10 cellular contexts compared by ENCODE assay signal in the genomic region with DNA sequence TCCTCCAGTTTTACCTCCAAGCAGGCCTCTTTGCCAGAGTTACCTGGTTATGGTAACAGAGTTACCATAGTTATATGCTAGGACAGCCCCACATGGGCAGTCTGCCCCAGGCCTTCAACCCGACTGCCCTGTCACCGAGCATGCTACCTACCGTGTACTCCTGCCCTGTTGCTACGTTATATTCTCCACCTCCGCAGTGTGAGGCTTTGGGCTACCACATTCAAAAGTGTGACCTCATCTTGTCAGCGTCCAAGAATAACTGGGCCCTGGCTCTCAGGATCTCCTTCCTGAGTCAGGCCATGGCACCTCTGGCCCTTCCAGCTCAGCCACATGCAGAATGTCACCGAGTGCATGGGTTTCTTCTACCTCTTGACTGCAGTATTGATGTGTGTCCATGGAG. TPM values are rescaled to one million over a fixed set of nuclear protein-coding genes. Genes with fewer than 3 reads are reported as not detected.
A peak's percentile ranks its signal among the peaks of the same experiment; 100 is the strongest.
DNase-seq lines count a peak whose midpoint lies in the region; ATAC-seq and TF ChIP-seq lines count a peak whose summit lies in the region.
"Had no signal": no experiment of that assay in that cellular context is flagged by ENCODE, and none has a peak within 500 bp of the region (broad histone marks: within the 10 kb centered on the region; RNA-seq: fewer than 3 reads in every experiment).

No MANE protein-coding gene starts in this region.

- peak in 1 of 2 donors; percentile 34 for DNase-seq in breast epithelium (ENCODE audit: low spot score in 2 of 2)
- DNase-seq in mammary epithelial cell: no peak
- DNase-seq in natural killer cell treated with Interleukin-12 subunit alpha and Interleukin-12 subunit beta and Interleukin-15 and Interleukin-18, amount 100 ng/mL, for 72 hours (ENCODE audit: low spot score): no peak
- no peak for DNase-seq in NCI-H510A (lab: John Stamatoyannopoulos, UW)
- DNase-seq: KBM-7; NK-92 treated with Interleukin-12 subunit alpha and Interleukin-12 subunit beta, amount 100 ng/mL, for 24 hours had no signal

- in situ Hi-C loops in mammary epithelial cell (cut with MboI; ENCODE audit: low sequenced_read_pairs in 2 of 2): no loop called here

- H3K36me3 ChIP-seq in breast epithelium: no peaks in the 10 kb centered on the region
- no peaks in the 10 kb centered on the region for H3K36me3 ChIP-seq in mammary epithelial cell (ENCODE audit: insufficient read depth, low read length)
- no peaks in the 10 kb centered on the region for H3K36me3 ChIP-seq in gastroesophageal sphincter

- TF ChIP-seq CTCF in breast epithelium (IDR thresholded peaks at IDR 0.05): no peak
- TF ChIP-seq CTCF in mammary epithelial cell (conservative IDR thresholded peaks at IDR 0.05 in 1 of 2, IDR thresholded peaks at IDR 0.05 in 1 of 2; ENCODE audit: extremely low read depth in 1 of 2, insufficient read depth in 1 of 2, low read depth in 1 of 2, low read length in 2 of 2): no peak
- no peak for TF ChIP-seq CTCF in gastroesophageal sphincter (IDR thresholded peaks at IDR 0.05)

- no peak overlapping the region for H2AFZ ChIP-seq in mammary epithelial cell (ENCODE audit: low read depth, low read length)

- CTCF ChIA-PET in mammary epithelial cell (lab: Charles Lee; ENCODE audit: low non-redundant PET): no interaction called here

- no peaks in the 10 kb centered on the region for H3K36me3 Mint-ChIP-seq in natural killer cell treated with Interleukin-12 subunit alpha and Interleukin-12 subunit beta and Interleukin-15 and Interleukin-18, amount 100 ng/mL, for 72 hours

- peak overlapping the region; percentile 64 to 67 for H3K27ac Mint-ChIP-seq in natural killer cell treated with Interleukin-12 subunit alpha and Interleukin-12 subunit beta and Interleukin-15 and Interleukin-18, amount 100 ng/mL, for 72 hours

- no peaks in the 10 kb centered on the region for H3K27me3 Mint-ChIP-seq in natural killer cell treated with Interleukin-12 subunit alpha and Interleukin-12 subunit beta and Interleukin-15 and Interleukin-18, amount 100 ng/mL, for 72 hours

- H3K4me1 Mint-ChIP-seq in natural killer cell treated with Interleukin-12 subunit alpha and Interleukin-12 subunit beta and Interleukin-15 and Interleukin-18, amount 100 ng/mL, for 72 hours (ENCODE audit: low read depth in 2 of 2): peaks cover 76 to 84% of the 10 kb centered on the region in 2 donors

- WGBS in mammary epithelial cell (ENCODE audit: low coverage, missing lambda C conversion rate): 73% methylated on average over 7 of the region's 7 CpGs
- 10% methylated on average over 6 of the region's 7 CpGs; no CpG with 5 or more reads in 1 of the 2 donors for WGBS in gastroesophageal sphincter (ENCODE audit: low coverage in 1 of 2), 2 donors

- H4K20me1 ChIP-seq in mammary epithelial cell (ENCODE audit: insufficient read depth, low read length): peaks cover 2% of the 10 kb centered on the region

- H3K27me3 ChIP-seq in breast epithelium (no peaks in the 10 kb centered on the region), mammary epithelial cell (ENCODE audit: insufficient read depth, low read length) (no peaks in the 10 kb centered on the region), gastroesophageal sphincter (no peaks in the 10 kb centered on the region)

- no peak overlapping the region for H3K4me2 ChIP-seq in mammary epithelial cell (ENCODE audit: insufficient read depth, low read depth, low read length)

- peak; percentile 23 for ATAC-seq in gastroesophageal sphincter
- peak; percentile 74 to 76 for ATAC-seq in natural killer cell treated with Interleukin-12 subunit alpha and Interleukin-12 subunit beta and Interleukin-15 and Interleukin-18, amount 100 ng/mL, for 72 hours
- ATAC-seq in GM21390 (IDR thresholded peaks at IDR 0.05; ENCODE audit: unreplicated experiment): no peak
- no peak for ATAC-seq in GM21786 (IDR thresholded peaks at IDR 0.05; ENCODE audit: unreplicated experiment)
- ATAC-seq in GM18867 (IDR thresholded peaks at IDR 0.05; ENCODE audit: unreplicated experiment): no peak

- H3K4me3 ChIP-seq in breast epithelium (peak overlapping the region in 1 of 3 donors; percentile 9), mammary epithelial cell (replicated peaks in 1 of 3; ENCODE audit: insufficient read depth in 1 of 3, low read depth in 2 of 3, low read length in 3 of 3) (no peak overlapping the region), gastroesophageal sphincter (peak overlapping the region in 1 of 2 donors; percentile 15)

- peak overlapping the region; percentile 71 for H3K4me3 Mint-ChIP-seq in natural killer cell treated with Interleukin-12 subunit alpha and Interleukin-12 subunit beta and Interleukin-15 and Interleukin-18, amount 100 ng/mL, for 72 hours

- intact Hi-C loops in breast epithelium (cut with DNase I; ENCODE audit: low total_unique reads): no loop called here
- intact Hi-C loops in mammary epithelial cell (cut with micrococcal nuclease): no loop called here

- BruUV-seq in mammary epithelial cell (replicated peaks; lab: Mats Ljungman, UMichigan): no TSS peak

- dilution Hi-C loops in mammary epithelial cell (cut with HindIII; ENCODE audit: low sequenced_read_pairs): loop anchor here (5.0 kb wide), 1 partner anchor 71 kb away; no protein-coding TSS in a partner anchor

- H3K27ac ChIP-seq in breast epithelium (peak overlapping the region; percentile 70 to 83), mammary epithelial cell (ENCODE audit: insufficient read depth, low read depth, low read length) (no peak overlapping the region), gastroesophageal sphincter (peak overlapping the region; percentile 70 to 85 (median 81))

- no peaks in the 10 kb centered on the region for H3K9me3 Mint-ChIP-seq in natural killer cell treated with Interleukin-12 subunit alpha and Interleukin-12 subunit beta and Interleukin-15 and Interleukin-18, amount 100 ng/mL, for 72 hours

- H3K9me3 ChIP-seq in breast epithelium (no peaks in the 10 kb centered on the region), mammary epithelial cell (replicated peaks; ENCODE audit: insufficient read depth, low read length) (no peaks in the 10 kb centered on the region), gastroesophageal sphincter (no peaks in the 10 kb centered on the region)

- peaks cover 99% of the 10 kb centered on the region for H3K79me2 ChIP-seq in mammary epithelial cell (ENCODE audit: insufficient read depth, low read length)

- no peak for TF ChIP-seq POLR2A in breast epithelium (IDR thresholded peaks at IDR 0.05)
- no peak for TF ChIP-seq POLR2A in gastroesophageal sphincter (IDR thresholded peaks at IDR 0.05)

- H3K4me1 ChIP-seq in breast epithelium (peaks cover 3 to 19% of the 10 kb centered on the region in 2 donors), mammary epithelial cell (ENCODE audit: insufficient read depth, low read length) (peaks cover 14% of the 10 kb centered on the region), gastroesophageal sphincter (peaks cover 33 to 100% (median 85%) of the 10 kb centered on the region in 3 donors)

- no peak for TF ChIP-seq EP300 in gastroesophageal sphincter (IDR thresholded peaks at IDR 0.05)

- H3K9ac ChIP-seq in mammary epithelial cell (ENCODE audit: insufficient read depth, low read length): no peak overlapping the region

RNA-seq across cellular contexts. Expression of gene MAPKAPK2, which starts 8.9 kb away (rescaled TPM):
- 10 to 100 TPM; 47.4 to 69.2 (median 67.2) TPM for total RNA-seq in breast epithelium
- total RNA-seq in mammary epithelial cell: 10 to 100 TPM; 44.2 to 77.5 TPM
- polyA plus RNA-seq in mammary epithelial cell: 57.4 TPM
- polyA minus RNA-seq in mammary epithelial cell: 69.6 TPM
- total RNA-seq in gastroesophageal sphincter: 10 to 100 TPM; 45.0 to 77.4 (median 55.5) TPM
- 100 to 1,000 TPM; 104 to 115 TPM for total RNA-seq in natural killer cell treated with Interleukin-12 subunit alpha and Interleukin-12 subunit beta and Interleukin-15 and Interleukin-18, amount 100 ng/mL, for 72 hours

RNA-seq across cellular contexts. Expression of gene DYRK3, which starts 58.3 kb away (rescaled TPM):
- total RNA-seq in breast epithelium: 10 to 100 TPM in 2 of 3 donors, 1 to 10 TPM in 1; 7.8 to 39.4 (median 14.1) TPM
- 10 to 100 TPM; 23.2 to 35.3 TPM for total RNA-seq in mammary epithelial cell
- 12.3 TPM for polyA plus RNA-seq in mammary epithelial cell
- 22.6 TPM for polyA minus RNA-seq in mammary epithelial cell
- total RNA-seq in gastroesophageal sphincter: 10 to 100 TPM in 1 of 4 donors, 1 to 10 TPM in 3; 5.0 to 14.9 (median 8.4) TPM
- 1 to 10 TPM; 5.6 to 8.8 TPM for total RNA-seq in natural killer cell treated with Interleukin-12 subunit alpha and Interleukin-12 subunit beta and Interleukin-15 and Interleukin-18, amount 100 ng/mL, for 72 hours

Comparison
In these comparisons a context has a peak if more than half of its experiments do, and no peak if none do; other contexts are left out.
1. ATAC-seq: peak in gastroesophageal sphincter (single experiment) and natural killer cell treated with Interleukin-12 subunit alpha and Interleukin-12 subunit beta and Interleukin-15 and Interleukin-18, amount 100 ng/mL, for 72 hours (2 of 2); none in GM21390 (single experiment), GM21786 (single experiment) and GM18867 (single experiment).